7 cellular contexts compared by ENCODE assay signal in genomic region chr14:65169351-65169750, GRCh38.
DNase-seq lines count a peak whose midpoint lies in the region; ATAC-seq and TF ChIP-seq lines count a peak whose summit lies in the region.

No MANE protein-coding gene starts in this region.

- peaks cover 15% of the 10 kb centered on the region for H3K27me3 Mint-ChIP-seq in CD8-positive, alpha-beta T cell (ENCODE audit: low read depth)

- POLR2A ChIA-PET in CD8-positive, alpha-beta T cell (lab: Charles Lee), result interaction anchor here (0.8 kb wide), 1 partner anchor 242 kb away, joined by 3 read pairs; no protein-coding TSS in a partner anchor

- peaks cover 21% of the 10 kb centered on the region for H3K4me1 ChIP-seq in adipocyte (ENCODE audit: control insufficient read depth, insufficient read depth, low read length)
- H3K4me1 ChIP-seq in Peyer's patch, result peaks cover 0 to 9% (median 0%) of the 10 kb centered on the region in 4 donors
- H3K4me1 ChIP-seq in CD8-positive, alpha-beta T cell (ENCODE audit: insufficient read depth, low read length), result no peaks in the 10 kb centered on the region

- DNase-seq in adipocyte (ENCODE audit: low read depth) (peak; percentile 48), skeletal muscle cell (ENCODE audit: low read depth) (peak; percentile 65), NCI-H524 treated with DMSO at 0.1 percent for 48 hours (lab: John Stamatoyannopoulos, UW) (no peak), Peyer's patch (no peak)
- no peak for DNase-seq in CD8-positive, alpha-beta T cell

- CTCF ChIA-PET in CD8-positive, alpha-beta T cell (lab: Charles Lee), result interaction anchor here (0.6 to 2.1 kb wide), 6 partner anchors 58 to 901 kb away, joined by 3 to 8 read pairs (median 3); no protein-coding TSS in a partner anchor

- H3K9me3 Mint-ChIP-seq in CD8-positive, alpha-beta T cell, result no peaks in the 10 kb centered on the region

- H3K27ac Mint-ChIP-seq in CD8-positive, alpha-beta T cell, result no peak overlapping the region

- H3K9me3 ChIP-seq in adipocyte (ENCODE audit: control insufficient read depth, low read length) (no peaks in the 10 kb centered on the region), Peyer's patch (no peaks in the 10 kb centered on the region)
- no peaks in the 10 kb centered on the region for H3K9me3 ChIP-seq in CD8-positive, alpha-beta T cell (ENCODE audit: low read length)

- H3K4me3 Mint-ChIP-seq in CD8-positive, alpha-beta T cell, result no peak overlapping the region

- H3K36me3 Mint-ChIP-seq in CD8-positive, alpha-beta T cell, result no peaks in the 10 kb centered on the region

- H3K4me3 ChIP-seq in adipocyte (ENCODE audit: low read length) (peak overlapping the region; percentile 46), skeletal muscle cell (ENCODE audit: low read depth, low read length) (no peak overlapping the region), Peyer's patch (no peak overlapping the region)
- no peak overlapping the region for H3K4me3 ChIP-seq in CD8-positive, alpha-beta T cell (ENCODE audit: low read depth, low read length)

- peak overlapping the region in 2 of 4 donors; percentile 27 to 28 for H3K27ac ChIP-seq in Peyer's patch
- H3K27ac ChIP-seq in CD8-positive, alpha-beta T cell (ENCODE audit: low read depth, low read length), result no peak overlapping the region

- H3K4me1 Mint-ChIP-seq in CD8-positive, alpha-beta T cell (ENCODE audit: low read depth), result peaks cover 11% of the 10 kb centered on the region

- no peaks in the 10 kb centered on the region for H3K36me3 ChIP-seq in adipocyte (ENCODE audit: control insufficient read depth, insufficient read depth, low read length, severe bottlenecking)
- no peaks in the 10 kb centered on the region for H3K36me3 ChIP-seq in Peyer's patch
- H3K36me3 ChIP-seq in CD8-positive, alpha-beta T cell (ENCODE audit: insufficient read depth, low read length), result no peaks in the 10 kb centered on the region

- peak overlapping the region; percentile 56 for H3K9ac ChIP-seq in adipocyte (ENCODE audit: low read length)

- TF ChIP-seq POLR2A in Peyer's patch (IDR thresholded peaks at IDR 0.05), result no peak

- intact Hi-C loops in CD8-positive, alpha-beta T cell (cut with DNase I, micrococcal nuclease), result loop anchor here in 1 of 2 experiments (10.0 kb wide), 1 partner anchor 1235 kb away; no protein-coding TSS in a partner anchor

- TF ChIP-seq CTCF in Peyer's patch (IDR thresholded peaks at IDR 0.05), result no peak
- TF ChIP-seq CTCF in CD8-positive, alpha-beta T cell (IDR thresholded peaks at IDR 0.05), result no peak

- ATAC-seq in GM19328 (IDR thresholded peaks at IDR 0.05; ENCODE audit: unreplicated experiment), result peak; percentile 67
- peak; percentile 62 for ATAC-seq in HG02970 (IDR thresholded peaks at IDR 0.05; ENCODE audit: low FRiP score, unreplicated experiment)
- no peak for ATAC-seq in CD8-positive, alpha-beta T cell

- H3K27me3 ChIP-seq in adipocyte (replicated peaks; ENCODE audit: control insufficient read depth, insufficient read depth, low read length) (no peaks in the 10 kb centered on the region), Peyer's patch (no peaks in the 10 kb centered on the region)
- peaks cover 2% of the 10 kb centered on the region for H3K27me3 ChIP-seq in CD8-positive, alpha-beta T cell (ENCODE audit: insufficient read depth, low read length)

Comparison
In these comparisons a context has a peak if more than half of its experiments do, and no peak if none do; other contexts are left out.
1. DNase-seq: peak in adipocyte (single experiment) and skeletal muscle cell (single experiment); none in NCI-H524 treated with DMSO at 0.1 percent for 48 hours (single experiment), Peyer's patch (0 of 3) and CD8-positive, alpha-beta T cell (0 of 7).